Comparison of ENCODE assay signal across 10 cellular contexts in genomic region chr18:47997338-47997780, GRCh38.
DNase-seq lines count a peak whose midpoint lies in the region; ATAC-seq and TF ChIP-seq lines count a peak whose summit lies in the region.
"Had no signal": no experiment of that assay in that cellular context is flagged by ENCODE, and none has a peak within 500 bp of the region (broad histone marks: within the 10 kb centered on the region; RNA-seq: fewer than 3 reads in every experiment).

No MANE protein-coding gene starts in this region.

- ATAC-seq in CD8-positive, alpha-beta T cell = no peak
- ATAC-seq in right lobe of liver (no peak), GM19467 (IDR thresholded peaks at IDR 0.05; ENCODE audit: unreplicated experiment) (no peak), upper lobe of left lung (ENCODE audit: low FRiP score in 2 of 2) (no peak), GM18520 (IDR thresholded peaks at IDR 0.05; ENCODE audit: unreplicated experiment) (no peak)

- no peak overlapping the region for H3K27ac ChIP-seq in CD8-positive, alpha-beta T cell (ENCODE audit: low read depth, low read length)
- H3K27ac ChIP-seq in right lobe of liver = no peak overlapping the region
- no peak overlapping the region for H3K27ac ChIP-seq in upper lobe of left lung
- H3K27ac ChIP-seq: skin epidermis had no signal

- no peaks in the 10 kb centered on the region for H3K4me1 Mint-ChIP-seq in CD8-positive, alpha-beta T cell (ENCODE audit: low read depth)
- no peaks in the 10 kb centered on the region for H3K4me1 Mint-ChIP-seq in activated T-cell treated with anti-CD3 and anti-CD28 coated beads, Interleukin-2, amount 50 U/mL, for 24 hours (ENCODE audit: low read depth)

- intact Hi-C loops in CD8-positive, alpha-beta T cell (cut with DNase I, micrococcal nuclease) = loop anchor here in 1 of 2 experiments (2.0 kb wide), 1 partner anchor 225 kb away; no protein-coding TSS in a partner anchor
- intact Hi-C loops in right lobe of liver (cut with DNase I) = no loop called here

- no peak overlapping the region for H3K4me3 Mint-ChIP-seq in CD8-positive, alpha-beta T cell
- no peak overlapping the region for H3K4me3 Mint-ChIP-seq in activated T-cell treated with anti-CD3 and anti-CD28 coated beads, Interleukin-2, amount 50 U/mL, for 24 hours
- H3K4me3 Mint-ChIP-seq: activated naive CD8-positive, alpha-beta T cell had no signal

- no peaks in the 10 kb centered on the region for H3K9me3 ChIP-seq in CD8-positive, alpha-beta T cell (ENCODE audit: low read length)
- H3K9me3 ChIP-seq in right lobe of liver = no peaks in the 10 kb centered on the region
- H3K9me3 ChIP-seq in upper lobe of left lung = peaks cover 0 to 11% (median 3%) of the 10 kb centered on the region in 4 donors

- no peaks in the 10 kb centered on the region for H3K27me3 Mint-ChIP-seq in CD8-positive, alpha-beta T cell (ENCODE audit: low read depth)
- no peaks in the 10 kb centered on the region for H3K27me3 Mint-ChIP-seq in activated T-cell treated with anti-CD3 and anti-CD28 coated beads, Interleukin-2, amount 50 U/mL, for 24 hours
- H3K27me3 Mint-ChIP-seq: activated naive CD8-positive, alpha-beta T cell had no signal

- no peaks in the 10 kb centered on the region for H3K36me3 ChIP-seq in CD8-positive, alpha-beta T cell (ENCODE audit: insufficient read depth, low read length)
- H3K36me3 ChIP-seq in right lobe of liver = no peaks in the 10 kb centered on the region
- H3K36me3 ChIP-seq in upper lobe of left lung = no peaks in the 10 kb centered on the region

- CTCF ChIA-PET in CD8-positive, alpha-beta T cell (lab: Charles Lee) = interaction anchor here (0.6 to 2.4 kb wide), 5 partner anchors 10 to 805 kb away, joined by 3 to 14 read pairs (median 3); no protein-coding TSS in a partner anchor

- H3K27ac Mint-ChIP-seq in CD8-positive, alpha-beta T cell = no peak overlapping the region
- no peak overlapping the region for H3K27ac Mint-ChIP-seq in activated T-cell treated with anti-CD3 and anti-CD28 coated beads, Interleukin-2, amount 50 U/mL, for 24 hours
- H3K27ac Mint-ChIP-seq: activated naive CD8-positive, alpha-beta T cell had no signal

- H3K4me3 ChIP-seq in CD8-positive, alpha-beta T cell (ENCODE audit: low read depth, low read length) = no peak overlapping the region
- no peak overlapping the region for H3K4me3 ChIP-seq in right lobe of liver
- no peak overlapping the region for H3K4me3 ChIP-seq in upper lobe of left lung
- H3K4me3 ChIP-seq: skin epidermis had no signal

- peak in 2 of 7 experiments; percentile 29 to 49 for DNase-seq in CD8-positive, alpha-beta T cell
- DNase-seq in HT1080 (ENCODE audit: low read depth) (peak; percentile 47), right lobe of liver (no peak), midbrain (lab: John Stamatoyannopoulos, UW) (no peak), upper lobe of left lung (no peak)
- peak; percentile 60 for DNase-seq in activated T-cell treated with anti-CD3 and anti-CD28 coated beads, Interleukin-2, amount 50 U/mL, for 24 hours

- H3K9me3 Mint-ChIP-seq in CD8-positive, alpha-beta T cell = peaks cover 9% of the 10 kb centered on the region
- H3K9me3 Mint-ChIP-seq in activated T-cell treated with anti-CD3 and anti-CD28 coated beads, Interleukin-2, amount 50 U/mL, for 24 hours = peaks cover 14% of the 10 kb centered on the region

- no peaks in the 10 kb centered on the region for H3K36me3 Mint-ChIP-seq in CD8-positive, alpha-beta T cell
- H3K36me3 Mint-ChIP-seq in activated T-cell treated with anti-CD3 and anti-CD28 coated beads, Interleukin-2, amount 50 U/mL, for 24 hours (ENCODE audit: low read depth) = no peaks in the 10 kb centered on the region

- no peaks in the 10 kb centered on the region for H3K4me1 ChIP-seq in CD8-positive, alpha-beta T cell (ENCODE audit: insufficient read depth, low read length)
- no peaks in the 10 kb centered on the region for H3K4me1 ChIP-seq in right lobe of liver
- H3K4me1 ChIP-seq in upper lobe of left lung = no peaks in the 10 kb centered on the region

- H3K27me3 ChIP-seq in CD8-positive, alpha-beta T cell (ENCODE audit: insufficient read depth, low read length) = no peaks in the 10 kb centered on the region
- H3K27me3 ChIP-seq in right lobe of liver (no peaks in the 10 kb centered on the region), upper lobe of left lung (no peaks in the 10 kb centered on the region)

- no peak for TF ChIP-seq EP300 in upper lobe of left lung (IDR thresholded peaks at IDR 0.05)

- TF ChIP-seq POLR2A in right lobe of liver (IDR thresholded peaks at IDR 0.05) (no peak), upper lobe of left lung (IDR thresholded peaks at IDR 0.05) (no peak)

- TF ChIP-seq CTCF in CD8-positive, alpha-beta T cell (IDR thresholded peaks at IDR 0.05) = peak; percentile 29
- TF ChIP-seq CTCF in right lobe of liver (IDR thresholded peaks at IDR 0.05) = peak; percentile 9 to 31 (median 20)
- TF ChIP-seq CTCF in upper lobe of left lung (IDR thresholded peaks at IDR 0.05) = no peak

- POLR2A ChIA-PET in CD8-positive, alpha-beta T cell (lab: Charles Lee) = no interaction called here

- WGBS in right lobe of liver (ENCODE audit: insufficient coverage, low coverage, low lambda C conversion rate, missing lambda C conversion rate) = 54% methylated on average over 4 of the region's 5 CpGs
- WGBS in upper lobe of left lung, 2 donors = 55 to 70% methylated on average over 3 to 5 of the region's 5 CpGs

Comparison
In these comparisons a context has a peak if more than half of its experiments do, and no peak if none do; other contexts are left out.
1. DNase-seq: peak in HT1080 (single experiment) and activated T-cell treated with anti-CD3 and anti-CD28 coated beads, Interleukin-2, amount 50 U/mL, for 24 hours (single experiment); none in right lobe of liver (0 of 3), midbrain (single experiment) and upper lobe of left lung (0 of 2).
2. CTCF ChIP-seq: peak in CD8-positive, alpha-beta T cell (single experiment) and right lobe of liver (4 of 4); none in upper lobe of left lung (0 of 6).